Comparison of ENCODE assay signal across 8 cellular contexts in genomic region chr16:78099372-78100161, GRCh38. TPM values are rescaled to one million over a fixed set of nuclear protein-coding genes. Genes with fewer than 3 reads are reported as not detected.
A peak's percentile ranks its signal among the peaks of the same experiment; 100 is the strongest.
DNase-seq lines count a peak whose midpoint lies in the region; ATAC-seq, FAIRE-seq and TF ChIP-seq lines count a peak whose summit lies in the region.

Gene WWOX (plus strand): TSS chr16:78099654.

- H3K27me3 ChIP-seq in SU-DHL-6 (ENCODE audit: low read length) = no peaks in the 10 kb centered on the region
- H3K27me3 ChIP-seq in pancreas = no peaks in the 10 kb centered on the region
- H3K27me3 ChIP-seq in tibial artery = no peaks in the 10 kb centered on the region

- peak within 1 kb of the TSS; percentile 99 for H2AFZ ChIP-seq in SU-DHL-6 (ENCODE audit: low read depth, low read length, severe bottlenecking)

- H3K27ac ChIP-seq in SU-DHL-6 (ENCODE audit: low read depth, low read length) (peak within 1 kb of the TSS; percentile 79), pancreas (peak within 1 kb of the TSS; percentile 73 to 92 (median 86)), tibial artery (peak within 1 kb of the TSS; percentile 85 to 94)

- intact Hi-C loops in Right ventricle myocardium inferior (cut with DNase I) = loop anchor here (5.0 kb wide), 3 partner anchors 97 to 862 kb away; no protein-coding TSS in a partner anchor
- intact Hi-C loops in pancreas (cut with DNase I) = no loop called here
- intact Hi-C loops in tibial artery (cut with DNase I; ENCODE audit: low total_unique reads) = no loop called here

- H3K4me3 Mint-ChIP-seq in activated naive CD8-positive, alpha-beta T cell treated with anti-CD3 and anti-CD28 coated beads, Interleukin-2, amount 10 ng/mL, durations not matched to agents 7 days and 5 days = peak within 1 kb of the TSS; percentile 87

- H3K27ac Mint-ChIP-seq in activated naive CD8-positive, alpha-beta T cell treated with anti-CD3 and anti-CD28 coated beads, Interleukin-2, amount 10 ng/mL, durations not matched to agents 7 days and 5 days = peak within 1 kb of the TSS; percentile 95

- no peaks in the 10 kb centered on the region for H3K9me2 ChIP-seq in SU-DHL-6 (replicated peaks; ENCODE audit: insufficient read depth, low read length)

- H3K4me1 ChIP-seq in pancreas = peaks cover 0 to 4% (median 0%) of the 10 kb centered on the region in 3 donors
- H3K4me1 ChIP-seq in tibial artery = peaks cover under 1 to 36% (median 25%) of the 10 kb centered on the region in 4 donors

- DNase-seq in GM12865 (ENCODE audit: low read depth) (peak; percentile 99), NCI-H1105 (lab: John Stamatoyannopoulos, UW) (peak; percentile 90), Right ventricle myocardium inferior (ENCODE audit: missing footprints) (peak; percentile 98), pancreas (peak; percentile 96 to 99 (median 98)), tibial artery (peak; percentile 97 to 98)
- DNase-seq in activated naive CD8-positive, alpha-beta T cell treated with anti-CD3 and anti-CD28 coated beads, Interleukin-2, amount 10 ng/mL, durations not matched to agents 7 days and 5 days = peak; percentile 95

- peak within 1 kb of the TSS; percentile 96 for H3K4me2 ChIP-seq in SU-DHL-6 (ENCODE audit: low read depth, low read length, poor library complexity, severe bottlenecking)

- H3K27me3 Mint-ChIP-seq in activated naive CD8-positive, alpha-beta T cell treated with anti-CD3 and anti-CD28 coated beads, Interleukin-2, amount 10 ng/mL, durations not matched to agents 7 days and 5 days = no peaks in the 10 kb centered on the region

- peaks cover 1% of the 10 kb centered on the region for H3K36me3 Mint-ChIP-seq in activated naive CD8-positive, alpha-beta T cell treated with anti-CD3 and anti-CD28 coated beads, Interleukin-2, amount 10 ng/mL, durations not matched to agents 7 days and 5 days

- peaks cover 12% of the 10 kb centered on the region for H3K4me1 Mint-ChIP-seq in activated naive CD8-positive, alpha-beta T cell treated with anti-CD3 and anti-CD28 coated beads, Interleukin-2, amount 10 ng/mL, durations not matched to agents 7 days and 5 days

- 0 out of 2 replicates have a peak, but pooled peaks cover 4% of the 10 kb centered on the region for H3F3A ChIP-seq in SU-DHL-6 (ENCODE audit: insufficient read depth)

- H3K9me3 Mint-ChIP-seq in activated naive CD8-positive, alpha-beta T cell treated with anti-CD3 and anti-CD28 coated beads, Interleukin-2, amount 10 ng/mL, durations not matched to agents 7 days and 5 days = peaks cover 2% of the 10 kb centered on the region

- peak; percentile 97 for ATAC-seq in HG02642 (IDR thresholded peaks at IDR 0.05; ENCODE audit: poor library complexity, unreplicated experiment)
- peak; percentile 97 for ATAC-seq in activated naive CD8-positive, alpha-beta T cell treated with anti-CD3 and anti-CD28 coated beads, Interleukin-2, amount 10 ng/mL, durations not matched to agents 7 days and 5 days (ENCODE audit: low read depth)
- ATAC-seq in Right ventricle myocardium inferior = peak; percentile 96
- peak; percentile 91 to 97 (median 94) for ATAC-seq in pancreas

- TF ChIP-seq CTCF in GM12865 (IDR thresholded peaks at IDR 0.05; ENCODE audit: insufficient read depth, low read depth, low read length, missing control alignments) (peak; percentile 89), SU-DHL-6 (IDR thresholded peaks at IDR 0.05; ENCODE audit: insufficient read depth, low read length, poor library complexity, severe bottlenecking) (peak; percentile 89), pancreas (IDR thresholded peaks at IDR 0.05) (peak; percentile 82 to 96 (median 93)), tibial artery (IDR thresholded peaks at IDR 0.05) (peak; percentile 68 to 84)

- 0% methylated on average over 83 of the region's 83 CpGs for WGBS in pancreas, 2 donors

- POLR2A ChIA-PET in activated naive CD8-positive, alpha-beta T cell treated with anti-CD3 and anti-CD28 coated beads, Interleukin-2, amount 10 ng/mL, durations not matched to agents 7 days and 5 days (lab: Charles Lee) = interaction anchor here (0.7 to 1.6 kb wide), 5 partner anchors 8 to 1025 kb away, joined by 3 to 4 read pairs (median 3); partner anchors contain the start of gene NUDT7

- H3K36me3 ChIP-seq in SU-DHL-6 (ENCODE audit: low read length) (no peaks in the 10 kb centered on the region), pancreas (no peaks in the 10 kb centered on the region), tibial artery (no peaks in the 10 kb centered on the region)

- peak; percentile 85 for FAIRE-seq in pancreas (lab: Jason Lieb, UNC)

- peak within 1 kb of the TSS; percentile 83 for H3K4me3 ChIP-seq in GM12865 (ENCODE audit: low read depth, low read length)
- H3K4me3 ChIP-seq in SU-DHL-6 (ENCODE audit: insufficient read depth, low read length, poor library complexity, severe bottlenecking) = peak within 1 kb of the TSS; percentile 88
- peak within 1 kb of the TSS; percentile 73 to 99 (median 88) for H3K4me3 ChIP-seq in pancreas
- peak within 1 kb of the TSS; percentile 80 to 85 for H3K4me3 ChIP-seq in tibial artery

- H3K9ac ChIP-seq in SU-DHL-6 (ENCODE audit: low read length) = peak within 1 kb of the TSS; percentile 82

- H3K9me3 ChIP-seq in SU-DHL-6 (ENCODE audit: insufficient read depth, low read length) (no peaks in the 10 kb centered on the region), pancreas (no peaks in the 10 kb centered on the region), tibial artery (no peaks in the 10 kb centered on the region)

- H4K20me1 ChIP-seq in SU-DHL-6 (ENCODE audit: low read depth, low read length) = no peaks in the 10 kb centered on the region

- peaks cover 42% of the 10 kb centered on the region for H3K79me2 ChIP-seq in SU-DHL-6 (ENCODE audit: insufficient read depth, low read length)

RNA-seq across cellular contexts. Expression of gene WWOX, which starts in this region (rescaled TPM):
- 10 to 100 TPM; 26.8 to 27.7 TPM for total RNA-seq in activated naive CD8-positive, alpha-beta T cell treated with anti-CD3 and anti-CD28 coated beads, Interleukin-2, amount 10 ng/mL, durations not matched to agents 7 days and 5 days
- total RNA-seq in Right ventricle myocardium inferior (13.1 TPM), pancreas (10 to 100 TPM in 3 of 6 donors, 1 to 10 TPM in 3; 6.8 to 14.4 (median 10.2) TPM)
- 10 to 100 TPM; 12.9 to 13.2 TPM for polyA plus RNA-seq in pancreas

Comparison
In these comparisons a context has a peak if more than half of its experiments do, and no peak if none do; other contexts are left out.
1. Peak in every context shown above with its lines: DNase-seq, ATAC-seq, H3K4me3 ChIP-seq and H3K27ac ChIP-seq.